Comparison of ENCODE assay signal across 34 cellular contexts in the genomic region with DNA sequence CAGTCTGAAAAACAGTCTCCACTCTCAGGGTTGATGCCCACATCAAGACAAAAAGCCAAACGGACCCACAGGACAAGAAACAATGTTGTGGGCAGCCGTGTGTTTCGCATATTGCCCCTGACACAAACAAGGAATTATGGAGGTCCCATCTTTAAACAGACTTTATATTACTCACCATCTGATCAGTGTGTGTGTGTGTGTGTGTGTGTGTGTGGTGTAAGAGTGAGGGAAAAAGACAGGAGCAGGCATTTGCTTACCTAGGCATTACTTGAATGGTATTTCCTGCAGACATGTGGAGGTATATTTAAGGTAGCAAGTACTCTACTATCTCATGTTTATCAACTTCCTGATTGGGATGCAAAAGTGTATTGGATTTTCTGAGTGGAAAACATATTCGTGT.
A peak's percentile ranks its signal among the peaks of the same experiment; 100 is the strongest.
DNase-seq lines count a peak whose midpoint lies in the region; ATAC-seq, FAIRE-seq and TF ChIP-seq lines count a peak whose summit lies in the region.
"Had no signal": no experiment of that assay in that cellular context is flagged by ENCODE, and none has a peak within 500 bp of the region (broad histone marks: within the 10 kb centered on the region; RNA-seq: fewer than 3 reads in every experiment).

No MANE protein-coding gene starts in this region.

- H3K4me3 ChIP-seq in fibroblast of mammary gland (ENCODE audit: control insufficient read depth, low read depth, low read length), result no peak overlapping the region
- no peak overlapping the region for H3K4me3 ChIP-seq in pancreas
- H3K4me3 ChIP-seq: adrenal gland, dorsolateral prefrontal cortex, hepatocyte, psoas muscle, sigmoid colon, upper lobe of right lung had no signal

- TF ChIP-seq CTCF in fibroblast of mammary gland (conservative IDR thresholded peaks at IDR 0.05; ENCODE audit: control insufficient read depth, insufficient read depth, low read depth, low read length) (no peak), osteocyte (IDR thresholded peaks at IDR 0.05) (no peak), pancreas (IDR thresholded peaks at IDR 0.05) (no peak)

- H3K4me1 Mint-ChIP-seq in stimulated activated naive CD8-positive, alpha-beta T cell treated with anti-CD3 and anti-CD28 coated beads, Interleukin-15, Interleukin-2, amounts not matched to agents 100 ng/mL and 50 ng/mL, for 24 hours (ENCODE audit: low read depth), result peaks cover 58% of the 10 kb centered on the region
- H3K4me1 Mint-ChIP-seq in osteocyte (ENCODE audit: unreplicated experiment), result peaks cover 61% of the 10 kb centered on the region

- H3K36me3 Mint-ChIP-seq in stimulated activated naive CD8-positive, alpha-beta T cell treated with anti-CD3 and anti-CD28 coated beads, Interleukin-15, Interleukin-2, amounts not matched to agents 100 ng/mL and 50 ng/mL, for 24 hours (ENCODE audit: low read depth), result no peaks in the 10 kb centered on the region
- no peaks in the 10 kb centered on the region for H3K36me3 Mint-ChIP-seq in osteocyte (ENCODE audit: unreplicated experiment)

- WGBS in pancreas, 2 donors, result 83 to 90% methylated on average over 4 of the region's 4 CpGs

- no peak for DNase-seq in stimulated activated naive CD8-positive, alpha-beta T cell treated with anti-CD3 and anti-CD28 coated beads, Interleukin-15, Interleukin-2, amounts not matched to agents 100 U/mL and 50 U/mL, for 24 hours
- DNase-seq in fibroblast of mammary gland (ENCODE audit: low read depth) (peak; percentile 35), osteocyte (ENCODE audit: extremely low spot score, unreplicated experiment) (no peak), pancreas (no peak), retina (no peak)
- DNase-seq in activated effector memory CD4-positive, alpha-beta T cell treated with anti-CD3 and anti-CD28 coated beads, Interleukin-2, amount 50 U/mL, for 16 hours, result no peak
- no peak for DNase-seq in activated CD4-positive, alpha-beta T cell treated with anti-CD3 and anti-CD28 coated beads, Interleukin-2, amount 50 U/mL, for 48 hours
- DNase-seq: activated CD4-positive, alpha-beta T cell treated with anti-CD3 and anti-CD28 coated beads, Interleukin-2, amount 50 U/mL, for 4 hours; activated naive CD4-positive, alpha-beta T cell treated with Interleukin-2 at 50 U/mL for 16 hours; activated T-cell treated with anti-CD3 and anti-CD28 coated beads, Interleukin-2, amount 50 U/mL, for 72 hours; adrenal gland; CD4-positive, alpha-beta T cell; cerebellar nuclear complex; dorsolateral prefrontal cortex; NCI-H1436; NCI-H2081; NCI-H2227 treated with DMSO at 0.1 percent for 48 hours; NCI-H526; NK-92 treated with Interleukin-12 subunit alpha and Interleukin-12 subunit beta, amount 100 ng/mL, for 24 hours; psoas muscle; Right ventricle myocardium superior; sigmoid colon; stimulated activated CD4-positive, alpha-beta T cell treated with anti-CD3 and anti-CD28 coated beads, Interleukin-4, amount 100 ng/mL, for 1 hour; T-helper 17 cell; upper lobe of right lung had no signal

- no peaks in the 10 kb centered on the region for H3K9me3 ChIP-seq in pancreas
- H3K9me3 ChIP-seq: adrenal gland, neutrophil, psoas muscle, sigmoid colon, upper lobe of right lung had no signal

- H3K9me3 Mint-ChIP-seq in stimulated activated naive CD8-positive, alpha-beta T cell treated with anti-CD3 and anti-CD28 coated beads, Interleukin-15, Interleukin-2, amounts not matched to agents 100 ng/mL and 50 ng/mL, for 24 hours, result no peaks in the 10 kb centered on the region
- H3K9me3 Mint-ChIP-seq in osteocyte (ENCODE audit: unreplicated experiment), result no peaks in the 10 kb centered on the region
- H3K9me3 Mint-ChIP-seq: activated T-cell treated with anti-CD3 and anti-CD28 coated beads, Interleukin-2, amount 50 U/mL, for 72 hours; CD4-positive, alpha-beta T cell had no signal

- H3K27ac Mint-ChIP-seq in stimulated activated naive CD8-positive, alpha-beta T cell treated with anti-CD3 and anti-CD28 coated beads, Interleukin-15, Interleukin-2, amounts not matched to agents 100 ng/mL and 50 ng/mL, for 24 hours, result no peak overlapping the region
- H3K27ac Mint-ChIP-seq in osteocyte (ENCODE audit: unreplicated experiment), result peak overlapping the region; percentile 99
- H3K27ac Mint-ChIP-seq: CD4-positive, alpha-beta T cell; T-helper 17 cell had no signal

- no peak for ATAC-seq in stimulated activated naive CD8-positive, alpha-beta T cell treated with anti-CD3 and anti-CD28 coated beads, Interleukin-15, Interleukin-2, amounts not matched to agents 100 U/mL and 50 U/mL, for 24 hours
- ATAC-seq in pancreas, result no peak
- ATAC-seq: activated CD4-positive, CD25-positive, alpha-beta regulatory T cell treated with anti-CD3 and anti-CD28 coated beads, Interleukin-2, amount 50 U/mL, for 24 hours; psoas muscle; SK-N-SH treated with all-trans-retinoic acid at 6 μM for 48 hours; T-helper 17 cell; upper lobe of right lung had no signal

- H3K36me3 ChIP-seq in pancreas, result no peaks in the 10 kb centered on the region
- H3K36me3 ChIP-seq: adrenal gland, neutrophil, sigmoid colon, upper lobe of right lung had no signal

- no peaks in the 10 kb centered on the region for H3K27me3 ChIP-seq in pancreas
- H3K27me3 ChIP-seq: adrenal gland, dorsolateral prefrontal cortex, hepatocyte, sigmoid colon, upper lobe of right lung had no signal

- H3K27ac ChIP-seq in pancreas, result no peak overlapping the region
- H3K27ac ChIP-seq: psoas muscle had no signal

- H3K4me1 ChIP-seq in pancreas, result peaks cover 0 to 23% (median 0%) of the 10 kb centered on the region in 3 donors

- peak overlapping the region; percentile 33 for H3K4me3 Mint-ChIP-seq in stimulated activated naive CD8-positive, alpha-beta T cell treated with anti-CD3 and anti-CD28 coated beads, Interleukin-15, Interleukin-2, amounts not matched to agents 100 ng/mL and 50 ng/mL, for 24 hours
- H3K4me3 Mint-ChIP-seq in osteocyte (ENCODE audit: unreplicated experiment), result no peak overlapping the region
- H3K4me3 Mint-ChIP-seq: CD4-positive, alpha-beta T cell; T-helper 17 cell had no signal

- FAIRE-seq in pancreas (lab: Jason Lieb, UNC), result no peak
- FAIRE-seq: A204.1, endometrium, GM19239, H54 had no signal

- peaks cover 78% of the 10 kb centered on the region for H3K27me3 Mint-ChIP-seq in stimulated activated naive CD8-positive, alpha-beta T cell treated with anti-CD3 and anti-CD28 coated beads, Interleukin-15, Interleukin-2, amounts not matched to agents 100 ng/mL and 50 ng/mL, for 24 hours
- no peaks in the 10 kb centered on the region for H3K27me3 Mint-ChIP-seq in osteocyte (ENCODE audit: unreplicated experiment)

- intact Hi-C loops in pancreas (cut with DNase I), result no loop called here
